30 cellular contexts compared by ENCODE assay signal in genomic region chr21:42679982-42680330, GRCh38.
"Had no signal": no experiment of that assay in that cellular context is flagged by ENCODE, and none has a peak within 500 bp of the region (broad histone marks: within the 10 kb centered on the region; RNA-seq: fewer than 3 reads in every experiment).

No MANE protein-coding gene starts in this region.

- H3K9ac ChIP-seq: neural progenitor cell, parathyroid adenoma had no signal

- H3K27ac ChIP-seq: neural progenitor cell, neutrophil, ovary, parathyroid adenoma, psoas muscle, right lobe of liver, suprapubic skin, testis, tibial artery, transverse colon, upper lobe of right lung, uterus had no signal

- H3K4me1 ChIP-seq: parathyroid adenoma, psoas muscle, right lobe of liver, upper lobe of right lung, uterus had no signal

- H3K4me3 Mint-ChIP-seq: natural killer cell treated with Interleukin-12 subunit alpha and Interleukin-12 subunit beta and Interleukin-15 and Interleukin-18, amount 100 ng/mL, for 72 hours; neural progenitor cell; stimulated activated memory B cell treated with anti-CD40 and anti-IgM and Interleukin-4, amounts not matched to agents 10 μg/mL and 1 μg/mL and 100 μg/mL, for 72 hours; stimulated activated naive CD8-positive, alpha-beta T cell treated with anti-CD3 and anti-CD28 coated beads, Interleukin-15, amount 100 ng/mL, for 72 hours; type B pancreatic cell had no signal

- H3K9me3 ChIP-seq: neutrophil, ovary, psoas muscle, right lobe of liver, sigmoid colon, suprapubic skin, testis, tibial artery, transverse colon, upper lobe of right lung, uterus had no signal

- H3K27me3 Mint-ChIP-seq: naive thymus-derived CD8-positive, alpha-beta T cell; progenitor cell of endocrine pancreas; stimulated activated naive CD8-positive, alpha-beta T cell treated with anti-CD3 and anti-CD28 coated beads, Interleukin-15, amount 100 ng/mL, for 72 hours had no signal

- H3K4me3 ChIP-seq: neural progenitor cell, ovary, psoas muscle, right lobe of liver, sigmoid colon, suprapubic skin, testis, tibial artery, transverse colon, upper lobe of right lung, uterus had no signal

- H3K27ac Mint-ChIP-seq: naive B cell; natural killer cell treated with Interleukin-12 subunit alpha and Interleukin-12 subunit beta and Interleukin-15 and Interleukin-18, amount 100 ng/mL, for 72 hours; progenitor cell of endocrine pancreas; stimulated activated memory B cell treated with anti-CD40 and anti-IgM and Interleukin-4, amounts not matched to agents 10 μg/mL and 1 μg/mL and 100 μg/mL, for 72 hours; stimulated activated naive CD8-positive, alpha-beta T cell treated with anti-CD3 and anti-CD28 coated beads, Interleukin-15, amount 100 ng/mL, for 72 hours; type B pancreatic cell had no signal

- H3K36me3 Mint-ChIP-seq: naive B cell; naive thymus-derived CD8-positive, alpha-beta T cell; natural killer cell treated with Interleukin-12 subunit alpha and Interleukin-12 subunit beta and Interleukin-15 and Interleukin-18, amount 100 ng/mL, for 72 hours; stimulated activated memory B cell treated with anti-CD40 and anti-IgM and Interleukin-4, amounts not matched to agents 10 μg/mL and 1 μg/mL and 100 μg/mL, for 72 hours had no signal

- FAIRE-seq: small intestine had no signal

- H3K27me3 ChIP-seq: neural progenitor cell, ovary, right lobe of liver, sigmoid colon, testis, transverse colon, upper lobe of right lung, uterus had no signal

- H3K9me3 Mint-ChIP-seq: naive B cell; naive thymus-derived CD8-positive, alpha-beta T cell; natural killer cell treated with Interleukin-12 subunit alpha and Interleukin-12 subunit beta and Interleukin-15 and Interleukin-18, amount 100 ng/mL, for 72 hours; stimulated activated memory B cell treated with anti-CD40 and anti-IgM and Interleukin-4, amounts not matched to agents 10 μg/mL and 1 μg/mL and 100 μg/mL, for 72 hours; stimulated activated naive CD8-positive, alpha-beta T cell treated with anti-CD3 and anti-CD28 coated beads, Interleukin-15, amount 100 ng/mL, for 72 hours; type B pancreatic cell had no signal

- H3K36me3 ChIP-seq: neural progenitor cell, neutrophil, ovary, right lobe of liver, suprapubic skin, tibial artery, transverse colon, upper lobe of right lung, uterus had no signal

- DNase-seq: naive B cell; naive thymus-derived CD8-positive, alpha-beta T cell; nucleus accumbens; ovary; sigmoid colon; small intestine; stimulated activated CD4-positive, alpha-beta T cell treated with anti-CD3 and anti-CD28 coated beads, Interleukin-12 subunit alpha, Interleukin-12 subunit beta, amount 100 ng/mL, for 4 hours; stimulated activated CD4-positive, alpha-beta T cell treated with anti-CD3 and anti-CD28 coated beads, Interleukin-1b, Interleukin-23, amount 100 ng/mL, for 48 hours; stimulated activated CD4-positive, alpha-beta T cell treated with anti-CD3 and anti-CD28 coated beads, Interleukin-4, amount 100 ng/mL, for 1 hour; stimulated activated CD4-positive, alpha-beta T cell treated with anti-CD3 and anti-CD28 coated beads, Interleukin-4, amount 100 ng/mL, for 4 hours; stimulated activated CD8-positive, alpha-beta memory T cell treated with anti-CD3 and anti-CD28 coated beads, Interleukin-4, amount 100 ng/mL, for 48 hours; stimulated activated naive CD4-positive, alpha-beta T cell; stimulated activated naive CD8-positive, alpha-beta T cell treated with anti-CD3 and anti-CD28 coated beads, Interleukin-15, amount 100 ng/mL, for 72 hours; stimulated activated naive CD8-positive, alpha-beta T cell treated with anti-CD3 and anti-CD28 coated beads, Interleukin-15, Interleukin-2, amounts not matched to agents 100 U/mL and 50 U/mL, for 24 hours; substantia nigra; testis; tibial artery; transverse colon; upper lobe of right lung; uterus had no signal
